ENCODE assay signal across 32 cellular contexts in genomic region chr2:108399479-108399878, GRCh38. TPM values are rescaled to one million over a fixed set of nuclear protein-coding genes. Genes with fewer than 3 reads are reported as not detected.
"Had no signal": no experiment of that assay in that cellular context is flagged by ENCODE, and none has a peak within 500 bp of the region (broad histone marks: within the 10 kb centered on the region; RNA-seq: fewer than 3 reads in every experiment).

No MANE protein-coding gene starts in this region.

- H3K27me3 Mint-ChIP-seq: activated CD4-positive, alpha-beta T cell treated with anti-CD3 and anti-CD28 coated beads for 36 hours; activated CD8-positive, alpha-beta memory T cell treated with anti-CD3 and anti-CD28 coated beads, Interleukin-2, amount 10 ng/mL, durations not matched to agents 7 days and 5 days; stimulated activated memory B cell treated with anti-CD40 and anti-IgM and Interleukin-4, amounts not matched to agents 10 μg/mL and 1 μg/mL and 100 μg/mL, for 72 hours had no signal

- DNase-seq: activated CD4-positive, alpha-beta T cell treated with anti-CD3 and anti-CD28 coated beads for 36 hours; activated CD4-positive, CD25-positive, alpha-beta regulatory T cell; activated CD8-positive, alpha-beta memory T cell treated with anti-CD3 and anti-CD28 coated beads, Interleukin-2, amount 10 ng/mL, durations not matched to agents 7 days and 5 days; activated CD8-positive, alpha-beta T cell treated with anti-CD3 and anti-CD28 coated beads, Interleukin-2, amount 10 ng/mL, durations not matched to agents 7 days and 5 days; activated naive CD8-positive, alpha-beta T cell treated with anti-CD3 and anti-CD28 coated beads, Interleukin-2, amount 50 U/mL, for 24 hours; activated T-cell treated with anti-CD3 and anti-CD28 coated beads, Interleukin-2, amount 50 U/mL, for 48 hours; colonic mucosa; dorsolateral prefrontal cortex; effector memory CD4-positive, alpha-beta T cell; erythroblast; gastrocnemius medialis; glutamatergic neuron; islet precursor cell; left ventricle myocardium superior; naive thymus-derived CD8-positive, alpha-beta T cell; nucleus accumbens; pancreas; psoas muscle; stimulated activated CD4-positive, alpha-beta T cell treated with anti-CD3 and anti-CD28 coated beads, Interleukin-1b, Interleukin-23, amount 100 ng/mL, for 48 hours; stimulated activated CD4-positive, alpha-beta T cell treated with anti-CD3 and anti-CD28 coated beads, Interleukin-4, amount 100 ng/mL, for 4 hours; stimulated activated CD8-positive, alpha-beta memory T cell treated with anti-CD3 and anti-CD28 coated beads, Interleukin-4, amount 100 ng/mL, for 48 hours; stomach; tibial artery; upper lobe of right lung had no signal

- H3K9me3 ChIP-seq: colonic mucosa, gastrocnemius medialis, pancreas had no signal

- H3K4me1 Mint-ChIP-seq: activated CD4-positive, alpha-beta T cell treated with anti-CD3 and anti-CD28 coated beads for 36 hours; activated CD8-positive, alpha-beta memory T cell treated with anti-CD3 and anti-CD28 coated beads, Interleukin-2, amount 10 ng/mL, durations not matched to agents 7 days and 5 days; activated naive CD4-positive, alpha-beta T cell treated with anti-CD3 and anti-CD28 coated beads, Interleukin-2, amount 50 U/mL, for 24 hours; activated naive CD8-positive, alpha-beta T cell treated with anti-CD3 and anti-CD28 coated beads, Interleukin-2, amount 50 U/mL, for 24 hours; central memory CD8-positive, alpha-beta T cell; naive thymus-derived CD8-positive, alpha-beta T cell; stimulated activated memory B cell treated with anti-CD40 and anti-IgM and Interleukin-4, amounts not matched to agents 10 μg/mL and 1 μg/mL and 100 μg/mL, for 72 hours had no signal

- H3K4me1 ChIP-seq: colonic mucosa, gastrocnemius medialis, pancreas, psoas muscle, stomach, suprapubic skin, tibial artery, upper lobe of right lung had no signal

- H3K27ac ChIP-seq: colonic mucosa, dorsolateral prefrontal cortex, gastrocnemius medialis, pancreas, psoas muscle, stomach, suprapubic skin, tibial artery, upper lobe of right lung had no signal

- H3K4me3 Mint-ChIP-seq: activated CD4-positive, alpha-beta T cell treated with anti-CD3 and anti-CD28 coated beads for 36 hours; activated CD8-positive, alpha-beta memory T cell treated with anti-CD3 and anti-CD28 coated beads, Interleukin-2, amount 10 ng/mL, durations not matched to agents 7 days and 5 days; activated CD8-positive, alpha-beta T cell treated with anti-CD3 and anti-CD28 coated beads, Interleukin-2, amount 10 ng/mL, durations not matched to agents 7 days and 5 days; activated naive CD4-positive, alpha-beta T cell treated with anti-CD3 and anti-CD28 coated beads, Interleukin-2, amount 50 U/mL, for 24 hours; activated naive CD8-positive, alpha-beta T cell treated with anti-CD3 and anti-CD28 coated beads, Interleukin-2, amount 50 U/mL, for 24 hours; central memory CD8-positive, alpha-beta T cell; naive thymus-derived CD8-positive, alpha-beta T cell; neural crest cell; stimulated activated memory B cell treated with anti-CD40 and anti-IgM and Interleukin-4, amounts not matched to agents 10 μg/mL and 1 μg/mL and 100 μg/mL, for 72 hours had no signal

- H3K27ac Mint-ChIP-seq: activated CD4-positive, alpha-beta T cell treated with anti-CD3 and anti-CD28 coated beads for 36 hours; activated CD8-positive, alpha-beta memory T cell treated with anti-CD3 and anti-CD28 coated beads, Interleukin-2, amount 10 ng/mL, durations not matched to agents 7 days and 5 days; activated CD8-positive, alpha-beta T cell treated with anti-CD3 and anti-CD28 coated beads, Interleukin-2, amount 10 ng/mL, durations not matched to agents 7 days and 5 days; activated naive CD4-positive, alpha-beta T cell treated with anti-CD3 and anti-CD28 coated beads, Interleukin-2, amount 50 U/mL, for 24 hours; activated naive CD8-positive, alpha-beta T cell treated with anti-CD3 and anti-CD28 coated beads, Interleukin-2, amount 50 U/mL, for 24 hours; activated T-helper 2 cell treated with anti-CD3 and anti-CD28 coated beads, Interferon-gamma antibody, Interleukin-2, Interleukin-4, amounts not matched to agents 10 μg/mL and 5 μg/mL and 100 μg/mL, durations not matched to agents 14 hours and 24 hours and 36 hours; naive thymus-derived CD8-positive, alpha-beta T cell; stimulated activated memory B cell treated with anti-CD40 and anti-IgM and Interleukin-4, amounts not matched to agents 10 μg/mL and 1 μg/mL and 100 μg/mL, for 72 hours had no signal

- H3K4me3 ChIP-seq: colonic mucosa, dorsolateral prefrontal cortex, gastrocnemius medialis, pancreas, psoas muscle, smooth muscle cell, stomach, suprapubic skin, tibial artery, upper lobe of right lung had no signal

- H3K36me3 ChIP-seq: colonic mucosa, gastrocnemius medialis, pancreas, stomach, suprapubic skin, tibial artery, upper lobe of right lung had no signal

- H3K36me3 Mint-ChIP-seq: activated CD8-positive, alpha-beta memory T cell treated with anti-CD3 and anti-CD28 coated beads, Interleukin-2, amount 10 ng/mL, durations not matched to agents 7 days and 5 days; activated naive CD4-positive, alpha-beta T cell treated with anti-CD3 and anti-CD28 coated beads, Interleukin-2, amount 50 U/mL, for 24 hours had no signal

RNA-seq across cellular contexts. Expression of gene SULT1C4, which starts 21.7 kb away (rescaled TPM):
- total RNA-seq: activated CD4-positive, alpha-beta T cell treated with anti-CD3 and anti-CD28 coated beads for 36 hours; activated CD8-positive, alpha-beta memory T cell treated with anti-CD3 and anti-CD28 coated beads, Interleukin-2, amount 10 ng/mL, durations not matched to agents 7 days and 5 days; activated CD8-positive, alpha-beta T cell treated with anti-CD3 and anti-CD28 coated beads, Interleukin-2, amount 10 ng/mL, durations not matched to agents 7 days and 5 days; activated T-helper 2 cell treated with anti-CD3 and anti-CD28 coated beads, Interferon-gamma antibody, Interleukin-2, Interleukin-4, amounts not matched to agents 10 μg/mL and 5 μg/mL and 100 μg/mL, durations not matched to agents 14 hours and 24 hours and 36 hours; bronchial epithelial cell; naive thymus-derived CD8-positive, alpha-beta T cell had no signal
